Comparison of ENCODE assay signal across 35 cellular contexts in the genomic region with DNA sequence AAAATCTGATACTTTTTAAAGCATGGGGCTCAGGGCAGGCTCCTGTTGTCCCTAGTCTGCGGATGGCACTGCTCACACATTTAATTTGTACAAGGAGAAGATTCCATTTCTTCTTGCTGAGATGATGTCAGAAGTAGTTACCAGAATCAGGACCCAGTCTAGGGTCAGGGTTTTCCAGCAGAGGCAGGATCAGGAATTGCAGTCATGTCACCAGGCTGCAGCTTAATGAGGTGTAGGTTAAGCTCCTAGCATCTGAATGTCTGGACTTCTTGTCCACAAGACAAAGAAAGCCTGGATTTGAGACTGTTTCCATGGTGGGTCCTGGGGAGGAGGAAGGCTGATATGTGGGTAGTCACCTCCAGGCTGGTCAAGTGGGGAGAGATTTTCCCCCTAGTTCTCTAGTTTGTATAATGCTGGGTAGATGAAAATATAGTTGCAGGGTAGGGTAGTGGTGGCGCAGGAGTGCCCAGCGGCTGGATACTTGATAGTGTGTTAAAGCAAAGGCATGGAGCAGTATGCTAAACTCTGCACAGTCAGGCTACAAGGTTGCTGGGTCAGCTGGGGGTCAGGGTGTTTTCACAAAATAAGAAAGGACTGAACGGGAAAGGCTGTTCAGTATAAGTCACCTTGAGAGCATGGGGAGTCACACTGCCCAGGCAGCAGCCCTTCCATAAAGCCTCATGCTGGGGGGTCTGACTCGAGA.
"Had no signal": no experiment of that assay in that cellular context is flagged by ENCODE, and none has a peak within 500 bp of the region (broad histone marks: within the 10 kb centered on the region; RNA-seq: fewer than 3 reads in every experiment).

No MANE protein-coding gene starts in this region.

- FAIRE-seq: TTC549 had no signal

- H3K36me3 Mint-ChIP-seq: activated naive CD8-positive, alpha-beta T cell treated with anti-CD3 and anti-CD28 coated beads, Interleukin-2, amount 10 ng/mL, durations not matched to agents 7 days and 5 days; WTC11 had no signal

- H3K4me3 Mint-ChIP-seq: activated CD4-positive, alpha-beta memory T cell treated with anti-CD3 and anti-CD28 coated beads, Interleukin-2, amount 10 ng/mL, durations not matched to agents 7 days and 5 days; activated naive CD8-positive, alpha-beta T cell treated with anti-CD3 and anti-CD28 coated beads, Interleukin-2, amount 10 ng/mL, durations not matched to agents 7 days and 5 days; activated T-cell treated with anti-CD3 and anti-CD28 coated beads, Interleukin-2, amount 50 U/mL, for 72 hours; activated T-helper 17 cell treated with anti-CD3 and anti-CD28 coated beads, Interleukin-2, amount 50 U/mL, for 72 hours; central memory CD8-positive, alpha-beta T cell; T-helper 1 cell treated with Interleukin-12 subunit alpha and Interleukin-12 subunit beta and Interleukin-4 antibody, amounts not matched to agents 30 μg/mL and 1 μg/mL, for 36 hours; T-helper 2 cell treated with Interferon-gamma antibody and Interleukin-4, amounts not matched to agents 5 μg/mL and 100 μg/mL, for 36 hours; WTC11 had no signal

- H3K9ac ChIP-seq: SK-N-SH had no signal

- ATAC-seq: activated T-cell treated with anti-CD3 and anti-CD28 coated beads, Interleukin-2, amount 50 U/mL, for 72 hours; activated T-helper 17 cell treated with anti-CD3 and anti-CD28 coated beads, Interleukin-2, amount 50 U/mL, for 72 hours; WTC11 had no signal

- H3K4me1 Mint-ChIP-seq: activated CD4-positive, alpha-beta memory T cell treated with anti-CD3 and anti-CD28 coated beads, Interleukin-2, amount 10 ng/mL, durations not matched to agents 7 days and 5 days; activated naive CD8-positive, alpha-beta T cell treated with anti-CD3 and anti-CD28 coated beads, Interleukin-2, amount 10 ng/mL, durations not matched to agents 7 days and 5 days had no signal

- H3K36me3 ChIP-seq: ascending aorta, cardiac muscle cell, Peyer's patch, SJSA1 had no signal

- H3K27ac ChIP-seq: ascending aorta, cardiac muscle cell, Peyer's patch, SJSA1 had no signal

- H3K9me3 ChIP-seq: ascending aorta, Peyer's patch, SJSA1, SK-N-SH had no signal

- H3K9me3 Mint-ChIP-seq: activated CD4-positive, alpha-beta memory T cell treated with anti-CD3 and anti-CD28 coated beads, Interleukin-2, amount 10 ng/mL, durations not matched to agents 7 days and 5 days; activated naive CD8-positive, alpha-beta T cell treated with anti-CD3 and anti-CD28 coated beads, Interleukin-2, amount 10 ng/mL, durations not matched to agents 7 days and 5 days; activated T-cell treated with anti-CD3 and anti-CD28 coated beads, Interleukin-2, amount 50 U/mL, for 72 hours; activated T-helper 17 cell treated with anti-CD3 and anti-CD28 coated beads, Interleukin-2, amount 50 U/mL, for 72 hours; central memory CD8-positive, alpha-beta T cell; T-helper 1 cell treated with Interleukin-12 subunit alpha and Interleukin-12 subunit beta and Interleukin-4 antibody, amounts not matched to agents 30 μg/mL and 1 μg/mL, for 36 hours; T-helper 2 cell treated with Interferon-gamma antibody and Interleukin-4, amounts not matched to agents 5 μg/mL and 100 μg/mL, for 36 hours; WTC11 had no signal

- H3K27ac Mint-ChIP-seq: activated CD4-positive, alpha-beta memory T cell treated with anti-CD3 and anti-CD28 coated beads, Interleukin-2, amount 10 ng/mL, durations not matched to agents 7 days and 5 days; activated naive CD8-positive, alpha-beta T cell treated with anti-CD3 and anti-CD28 coated beads, Interleukin-2, amount 10 ng/mL, durations not matched to agents 7 days and 5 days; activated T-cell treated with anti-CD3 and anti-CD28 coated beads, Interleukin-2, amount 50 U/mL, for 72 hours; activated T-helper 17 cell treated with anti-CD3 and anti-CD28 coated beads, Interleukin-2, amount 50 U/mL, for 72 hours; T-helper 1 cell treated with Interleukin-12 subunit alpha and Interleukin-12 subunit beta and Interleukin-4 antibody, amounts not matched to agents 30 μg/mL and 1 μg/mL, for 36 hours; T-helper 2 cell treated with Interferon-gamma antibody and Interleukin-4, amounts not matched to agents 5 μg/mL and 100 μg/mL, for 36 hours; WTC11 had no signal

- H3K4me1 ChIP-seq: ascending aorta, Peyer's patch, SJSA1 had no signal

- H3K4me2 ChIP-seq: SK-N-SH had no signal

- H3K4me3 ChIP-seq: ascending aorta, cardiac muscle cell, Peyer's patch, SJSA1 had no signal

- H3K27me3 ChIP-seq: ascending aorta, cardiac muscle cell, Peyer's patch, SJSA1 had no signal

- DNase-seq: activated CD4-positive, alpha-beta memory T cell treated with anti-CD3 and anti-CD28 coated beads, Interleukin-2, amount 10 ng/mL, durations not matched to agents 7 days and 5 days; activated CD4-positive, alpha-beta T cell treated with anti-CD3 and anti-CD28 coated beads for 1 hour; activated CD4-positive, alpha-beta T cell treated with anti-CD3 and anti-CD28 coated beads for 48 hours; activated effector memory CD4-positive, alpha-beta T cell treated with anti-CD3 and anti-CD28 coated beads, Interleukin-2, amount 50 U/mL, for 16 hours; activated naive CD4-positive, alpha-beta T cell; activated naive CD4-positive, alpha-beta T cell treated with anti-CD3 and anti-CD28 coated beads, Interleukin-2, amount 50 U/mL, for 16 hours; activated naive CD8-positive, alpha-beta T cell treated with anti-CD3 and anti-CD28 coated beads, Interleukin-2, amount 10 ng/mL, durations not matched to agents 7 days and 5 days; activated T-cell treated with anti-CD3 and anti-CD28 coated beads, Interleukin-2, amount 50 U/mL, for 1 hour; activated T-cell treated with anti-CD3 and anti-CD28 coated beads, Interleukin-2, amount 50 U/mL, for 72 hours; amygdala; KBM-7; MM.1S; MV-4-11; NCI-H1092; NCI-H1436 treated with DMSO at 0.1 percent for 48 hours; NCI-H1694 treated with DMSO at 0.1 percent for 48 hours; NCI-H2081; NCI-H226; NCI-H446 treated with DMSO at 0.1 percent for 48 hours; NCI-H524; NCI-H69; NCI-H82; Peyer's patch; RPMI8226; SHP77 treated with DMSO at 0.1 percent for 48 hours; SK-N-SH had no signal

- H3K27me3 Mint-ChIP-seq: activated CD4-positive, alpha-beta memory T cell treated with anti-CD3 and anti-CD28 coated beads, Interleukin-2, amount 10 ng/mL, durations not matched to agents 7 days and 5 days; activated naive CD8-positive, alpha-beta T cell treated with anti-CD3 and anti-CD28 coated beads, Interleukin-2, amount 10 ng/mL, durations not matched to agents 7 days and 5 days; activated T-helper 17 cell treated with anti-CD3 and anti-CD28 coated beads, Interleukin-2, amount 50 U/mL, for 72 hours; central memory CD8-positive, alpha-beta T cell had no signal
